ENCODE assay signal across 8 cellular contexts in genomic region chr16:53503270-53503911, GRCh38. TPM values are rescaled to one million over a fixed set of nuclear protein-coding genes. Genes with fewer than 3 reads are reported as not detected.
DNase-seq lines count a peak whose midpoint lies in the region; ATAC-seq and TF ChIP-seq lines count a peak whose summit lies in the region.

No MANE protein-coding gene starts in this region.

- H3K9me3 Mint-ChIP-seq in activated CD4-positive, alpha-beta T cell treated with anti-CD3 and anti-CD28 coated beads, Interleukin-2, amount 10 ng/mL, durations not matched to agents 24 days and 14 days, result no peaks in the 10 kb centered on the region

- no peak for TF ChIP-seq CTCF in colonic mucosa (IDR thresholded peaks at IDR 0.05)

- peaks cover 5 to 16% (median 11%) of the 10 kb centered on the region in 11 experiments; a peak in 12 of 22 replicates for H3K27me3 ChIP-seq in BLaER1 treated with 17β-estradiol and CSF1 and Interleukin-3, amounts not matched to agents 10 nM and 100 nM
- H3K27me3 ChIP-seq in colonic mucosa (no peaks in the 10 kb centered on the region), layer of hippocampus (ENCODE audit: control insufficient read depth, insufficient read depth, low read length) (no peaks in the 10 kb centered on the region)

- peaks cover 26 to 35% (median 32%) of the 10 kb centered on the region in 10 experiments for H3K4me1 ChIP-seq in BLaER1 treated with 17β-estradiol and CSF1 and Interleukin-3, amounts not matched to agents 10 nM and 100 nM
- H3K4me1 ChIP-seq in colonic mucosa, result peaks cover 7% of the 10 kb centered on the region

- ATAC-seq in GM19328 (IDR thresholded peaks at IDR 0.05; ENCODE audit: unreplicated experiment) (peak; percentile 93), HG03469 (IDR thresholded peaks at IDR 0.05; ENCODE audit: unreplicated experiment) (peak; percentile 92)

- H3K27me3 Mint-ChIP-seq in activated CD4-positive, alpha-beta T cell treated with anti-CD3 and anti-CD28 coated beads, Interleukin-2, amount 10 ng/mL, durations not matched to agents 24 days and 14 days, result no peaks in the 10 kb centered on the region

- H3K4me1 Mint-ChIP-seq in activated CD4-positive, alpha-beta T cell treated with anti-CD3 and anti-CD28 coated beads, Interleukin-2, amount 10 ng/mL, durations not matched to agents 24 days and 14 days, result peaks cover 39% of the 10 kb centered on the region

- peaks cover 0 to 11% (median 0%) of the 10 kb centered on the region in 11 experiments; a peak in 3 of 22 replicates for H3K36me3 ChIP-seq in BLaER1 treated with 17β-estradiol and CSF1 and Interleukin-3, amounts not matched to agents 10 nM and 100 nM
- no peaks in the 10 kb centered on the region for H3K36me3 ChIP-seq in colonic mucosa

- peaks cover 0 to 9% (median 0%) of the 10 kb centered on the region in 11 experiments; a peak in 2 of 22 replicates for H4K20me1 ChIP-seq in BLaER1 treated with 17β-estradiol and CSF1 and Interleukin-3, amounts not matched to agents 10 nM and 100 nM

- peak overlapping the region; percentile 81 to 98 (median 92) for H3K4me2 ChIP-seq in BLaER1 treated with 17β-estradiol and CSF1 and Interleukin-3, amounts not matched to agents 10 nM and 100 nM

- H3K27ac ChIP-seq in BLaER1 treated with 17β-estradiol and CSF1 and Interleukin-3, amounts not matched to agents 10 nM and 100 nM, result peak overlapping the region in 10 of 11 experiments; percentile 66 to 87 (median 82); a peak in 20 of 22 replicates
- H3K27ac ChIP-seq in colonic mucosa, result peak overlapping the region; percentile 94
- H3K27ac ChIP-seq in layer of hippocampus (ENCODE audit: low read depth, low read length), result peak overlapping the region; percentile 98

- peak overlapping the region; percentile 94 for H3K27ac Mint-ChIP-seq in activated CD4-positive, alpha-beta T cell treated with anti-CD3 and anti-CD28 coated beads, Interleukin-2, amount 10 ng/mL, durations not matched to agents 24 days and 14 days

- peak overlapping the region; percentile 82 to 95 (median 90) for H3K4me3 ChIP-seq in BLaER1 treated with 17β-estradiol and CSF1 and Interleukin-3, amounts not matched to agents 10 nM and 100 nM
- peak overlapping the region; percentile 92 for H3K4me3 ChIP-seq in colonic mucosa

- no peaks in the 10 kb centered on the region for H3K9me3 ChIP-seq in BLaER1 treated with 17β-estradiol and CSF1 and Interleukin-3, amounts not matched to agents 10 nM and 100 nM (replicated peaks in 1 of 11)
- H3K9me3 ChIP-seq in colonic mucosa, result no peaks in the 10 kb centered on the region

- peak overlapping the region; percentile 94 for H3K4me3 Mint-ChIP-seq in activated CD4-positive, alpha-beta T cell treated with anti-CD3 and anti-CD28 coated beads, Interleukin-2, amount 10 ng/mL, durations not matched to agents 24 days and 14 days

- peak overlapping the region; percentile 74 to 86 (median 83); a peak in 21 of 22 replicates for H3K9ac ChIP-seq in BLaER1 treated with 17β-estradiol and CSF1 and Interleukin-3, amounts not matched to agents 10 nM and 100 nM
- peak overlapping the region; percentile 45 to 74 for H3K9ac ChIP-seq in colonic mucosa (ENCODE audit: low read depth in 2 of 2, low read length in 2 of 2)

- intact Hi-C loops in activated CD4-positive, alpha-beta T cell treated with anti-CD3 and anti-CD28 coated beads, Interleukin-2, amount 10 ng/mL, durations not matched to agents 24 days and 14 days (cut with micrococcal nuclease), result loop anchor here (1.0 to 5.0 kb wide), 7 partner anchors 32 to 451 kb away; partner anchors contain the start of genes CHD9, CHD9NB, FTO and RBL2
- intact Hi-C loops in colonic mucosa (cut with DNase I), result no loop called here

- DNase-seq in NCI-H526 (lab: John Stamatoyannopoulos, UW), result peak; percentile 98
- peak; percentile 100 for DNase-seq in activated CD4-positive, alpha-beta T cell treated with anti-CD3 and anti-CD28 coated beads, Interleukin-2, amount 10 ng/mL, durations not matched to agents 24 days and 14 days
- DNase-seq in colonic mucosa, result peak; percentile 100
- peak; percentile 98 to 99 (median 98) for DNase-seq in stimulated activated CD4-positive, alpha-beta T cell treated with anti-CD3 and anti-CD28 coated beads, Interleukin-1b, Interleukin-23, amount 100 ng/mL, for 24 hours (ENCODE audit: low read depth in 4 of 4, low spot score in 1 of 4)

- peaks cover 13% of the 10 kb centered on the region for H3K36me3 Mint-ChIP-seq in activated CD4-positive, alpha-beta T cell treated with anti-CD3 and anti-CD28 coated beads, Interleukin-2, amount 10 ng/mL, durations not matched to agents 24 days and 14 days (ENCODE audit: low read depth)

RNA-seq across cellular contexts. Expression of gene AKTIP, which starts 0.4 kb away (rescaled TPM):
- 18.0 and 18.7 TPM in 2 replicates for total RNA-seq in activated CD4-positive, alpha-beta T cell treated with anti-CD3 and anti-CD28 coated beads, Interleukin-2, amount 10 ng/mL, durations not matched to agents 24 days and 14 days
- total RNA-seq in colonic mucosa, result 10 to 100 TPM; 27.1 to 30.2 TPM

Comparison
In these comparisons a context has a peak if more than half of its experiments do, and no peak if none do; other contexts are left out.
1. Peak in every context shown above with its lines: DNase-seq, ATAC-seq, H3K4me3 ChIP-seq and H3K27ac ChIP-seq.